8 cellular contexts compared by ENCODE assay signal in genomic region chr4:82431026-82431745, GRCh38. TPM values are rescaled to one million over a fixed set of nuclear protein-coding genes. Genes with fewer than 3 reads are reported as not detected.
DNase-seq lines count a peak whose midpoint lies in the region; ATAC-seq, FAIRE-seq and TF ChIP-seq lines count a peak whose summit lies in the region.

No MANE protein-coding gene starts in this region.

- peak; percentile 62 for DNase-seq in COR-L47 (lab: John Stamatoyannopoulos, UW)
- no peak for DNase-seq in HCT116 (ENCODE audit: low read depth, low spot score)
- DNase-seq in SW480 (ENCODE audit: low spot score), result peak; percentile 52
- peak; percentile 26 to 28 for DNase-seq in cardiac fibroblast (ENCODE audit: low read depth in 2 of 2)
- DNase-seq in HepG2 (ENCODE audit: low spot score), result no peak
- DNase-seq in stimulated activated CD8-positive, alpha-beta memory T cell treated with anti-CD3 and anti-CD28 coated beads, Interleukin-4, amount 100 ng/mL, for 48 hours, result peak; percentile 57
- no peak for DNase-seq in NCI-H774 (lab: John Stamatoyannopoulos, UW)

- H3K9me3 ChIP-seq in HCT116 (ENCODE audit: control insufficient read depth in 1 of 2, insufficient read depth in 1 of 2, low read depth in 1 of 2, low read length in 2 of 2) (no peaks in the 10 kb centered on the region), HepG2 (ENCODE audit: low read length) (no peaks in the 10 kb centered on the region)

- TF ChIP-seq RAD21 in HCT116 (IDR thresholded peaks at IDR 0.05; ENCODE audit: low read depth) (no peak), HepG2 (CRISPR knock-in tag; IDR thresholded peaks at IDR 0.05) (no peak)

- POLR2A ChIA-PET in HCT116 (lab: Charles Lee), result no interaction called here
- POLR2A ChIA-PET in HepG2 (lab: Yijun Ruan, JAX), result interaction anchor here (0.6 kb wide), 2 partner anchors 40 to 1100 kb away, joined by 3 read pairs; no protein-coding TSS in a partner anchor

- ATAC-seq in HCT116, result peak; percentile 4
- ATAC-seq in HepG2, result peak; percentile 1; the same call in 2 of the 3 replicates
- ATAC-seq in HG03378 (IDR thresholded peaks at IDR 0.05; ENCODE audit: unreplicated experiment), result no peak

- CTCF ChIA-PET in HCT116 (lab: Charles Lee), result no interaction called here
- CTCF ChIA-PET in HepG2 (lab: Yijun Ruan, JAX; ENCODE audit: low intra/inter-chr PET ratio, low total read pairs), result no interaction called here

- H3K27ac ChIP-seq in HCT116 (ENCODE audit: low read depth, low read length) (peak overlapping the region; percentile 93), HepG2 (ENCODE audit: extremely low read length, insufficient read depth, low read length) (peak overlapping the region; percentile 100)

- TF ChIP-seq CTCF in HCT116 (IDR thresholded peaks at IDR 0.05 in 2 of 3, conservative IDR thresholded peaks at IDR 0.05 in 1 of 3; ENCODE audit: borderline replicate concordance in 1 of 3, insufficient read depth in 1 of 3, low read depth in 2 of 3, low read length in 2 of 3) (no peak), cardiac fibroblast (IDR thresholded peaks at IDR 0.05; ENCODE audit: low read depth, low read length) (no peak), HepG2 (CRISPR knock-in tag; IDR thresholded peaks at IDR 0.05) (no peak)

- H3K9ac ChIP-seq in HCT116 (ENCODE audit: low read length) (peak overlapping the region; percentile 98), HepG2 (ENCODE audit: insufficient read depth, low read depth, low read length) (peak overlapping the region; percentile 99)

- no peaks in the 10 kb centered on the region for H3K9me2 ChIP-seq in HCT116 (ENCODE audit: insufficient read depth)

- in situ Hi-C loops in HepG2 (cut with HindIII; ENCODE audit: extremely low pct_ligation_motif_present, low pct_unique_long_range_greater_than_20kb), result no loop called here

- intact Hi-C loops in HCT116 (cut with micrococcal nuclease) (no loop called here), HepG2 (cut with micrococcal nuclease; ENCODE audit: unreplicated experiment) (loop anchor here (10.0 kb wide), 1 partner anchor 146 kb away; no protein-coding TSS in a partner anchor)

- BruUV-seq in HCT116 (replicated peaks; lab: Mats Ljungman, UMichigan) (TSS peak; percentile 60), HepG2 (replicated peaks; lab: Mats Ljungman, UMichigan) (TSS peak; percentile 63)

- WGBS in HepG2 (ENCODE audit: low lambda C conversion rate), result 1% methylated on average over 30 of the region's 31 CpGs

- no peak for FAIRE-seq in HepG2 (lab: Jason Lieb, UNC)

- H2AFZ ChIP-seq in HCT116 (ENCODE audit: low read depth, low read length, poor library complexity, severe bottlenecking), result no peak overlapping the region
- H2AFZ ChIP-seq in HepG2 (ENCODE audit: low read length), result no peak overlapping the region

- TF ChIP-seq POLR2A in HCT116 (IDR thresholded peaks at IDR 0.05; ENCODE audit: borderline replicate concordance, extremely low read depth, insufficient read depth, insufficient read length), result no peak
- TF ChIP-seq POLR2A in HepG2 (IDR thresholded peaks at IDR 0.05; ENCODE audit: insufficient read depth in 1 of 2, low read depth in 2 of 2, low read length in 2 of 2), result no peak

- peaks cover 39% of the 10 kb centered on the region for H4K20me1 ChIP-seq in HCT116 (ENCODE audit: insufficient read depth)
- H4K20me1 ChIP-seq in HepG2 (ENCODE audit: insufficient read depth, low read length), result peaks cover 36% of the 10 kb centered on the region

- H3K79me2 ChIP-seq in HCT116 (ENCODE audit: insufficient read depth, low read length) (peaks cover 91% of the 10 kb centered on the region), HepG2 (ENCODE audit: insufficient read depth, low read length) (peaks cover 86% of the 10 kb centered on the region)

- TF ChIP-seq EP300 in HepG2 (IDR thresholded peaks at IDR 0.05; ENCODE audit: low read depth in 2 of 2, low read length in 2 of 2), result no peak
- TF ChIP-seq EP300 in HepG2 (CRISPR knock-in tag; IDR thresholded peaks at IDR 0.05; ENCODE audit: borderline replicate concordance), result no peak

- H3K4me1 ChIP-seq in HCT116 (ENCODE audit: control insufficient read depth in 1 of 2, insufficient read depth in 2 of 2, low read length in 2 of 2), result peaks cover 10 to 31% of the 10 kb centered on the region in 2 experiments; a peak in 3 of 4 replicates
- H3K4me1 ChIP-seq in HepG2 (ENCODE audit: insufficient read depth, low read length), result peaks cover 59% of the 10 kb centered on the region

- H3K27me3 ChIP-seq in HCT116 (ENCODE audit: insufficient read depth, low read length) (no peaks in the 10 kb centered on the region), HepG2 (ENCODE audit: control insufficient read depth in 1 of 2, insufficient read depth in 2 of 2, low read length in 2 of 2) (no peaks in the 10 kb centered on the region; a peak in 1 of 5 replicates)

- H3K36me3 ChIP-seq in HCT116 (ENCODE audit: control insufficient read depth in 1 of 2, insufficient read depth in 2 of 2, low read length in 2 of 2), result peaks cover 23 to 32% of the 10 kb centered on the region in 2 experiments
- H3K36me3 ChIP-seq in HepG2 (replicated peaks in 1 of 2; ENCODE audit: control insufficient read depth in 1 of 2, insufficient read depth in 2 of 2, low read length in 2 of 2), result peaks cover 0 to 19% of the 10 kb centered on the region in 2 experiments; a peak in 4 of 5 replicates

- H3K4me3 ChIP-seq in HCT116 (replicated peaks in 1 of 2; ENCODE audit: low read depth in 1 of 2, low read length in 2 of 2) (peak overlapping the region; percentile 95 to 98), cardiac fibroblast (replicated peaks in 1 of 2; ENCODE audit: low read depth in 2 of 2, low read length in 2 of 2) (peak overlapping the region; percentile 94 to 95), HepG2 (replicated peaks in 1 of 3; ENCODE audit: insufficient read depth in 1 of 3, low read depth in 2 of 3, low read length in 3 of 3) (peak overlapping the region; percentile 74 to 79 (median 76))

- H3K4me2 ChIP-seq in HCT116 (ENCODE audit: low read length), result peak overlapping the region; percentile 83
- peak overlapping the region; percentile 94 for H3K4me2 ChIP-seq in HepG2 (ENCODE audit: low read depth, low read length)

- RAD21 ChIA-PET in HCT116 (lab: Charles Lee; ENCODE audit: low non-redundant PET in 1 of 2, low total read pairs in 2 of 2, uncharacterized antibody in 2 of 2, unreplicated experiment in 2 of 2), result interaction anchor here in 1 of 2 experiments (0.6 kb wide), 1 partner anchor 12 kb away, joined by 3 read pairs; no protein-coding TSS in a partner anchor

RNA-seq across cellular contexts. Expression of gene ENOPH1, which starts 0.8 kb away (rescaled TPM):
- total RNA-seq in HCT116 (2021; ENCODE audit: unreplicated experiment) (53.4 TPM), HepG2 (2016; rRNA removed; fragmentation: Illumina TruSeq; extraction: Trizol) (64.3 and 80.0 TPM in 2 replicates)
- 37.1 and 43.2 TPM in 2 replicates for polyA plus RNA-seq in HCT116 (2012)
- total RNA-seq in HepG2 (2016; cell fraction: cytosol; rRNA removed; fragmentation: Illumina TruSeq; extraction: Trizol; ENCODE audit: low read depth), result 8.7 and 10.0 TPM in 2 replicates
- 60.9 and 87.4 TPM in 2 replicates for total RNA-seq in HepG2 (2016; cell fraction: insoluble cytoplasmic fraction; rRNA removed; fragmentation: Illumina TruSeq; extraction: Trizol)
- total RNA-seq in HepG2 (2016; cell fraction: membrane; rRNA removed; fragmentation: Illumina TruSeq; extraction: Trizol), result 29.1 and 30.2 TPM in 2 replicates
- total RNA-seq in HepG2 (2016; cell fraction: nucleus; rRNA removed; fragmentation: Illumina TruSeq; extraction: Trizol), result 33.0 and 36.6 TPM in 2 replicates
- polyA plus RNA-seq in HepG2 (2011; rRNA removed), result 14.2 and 15.5 TPM in 2 replicates
- polyA plus RNA-seq in HepG2 (2011; cell fraction: cytosol; rRNA removed), result 11.8 and 14.5 TPM in 2 replicates
- polyA plus RNA-seq in HepG2 (2011; cell fraction: nucleus; rRNA removed), result 5.0 and 6.3 TPM in 2 replicates
- 32.4 and 38.2 TPM in 2 replicates for polyA plus RNA-seq in HepG2 (2012)
- 8.3 and 10.4 TPM in 2 replicates for polyA plus RNA-seq in HepG2 (2016; cell fraction: cytosol; fragmentation: Illumina TruSeq; extraction: Trizol; ENCODE audit: low read depth)
- 106 and 112 TPM in 2 replicates for polyA plus RNA-seq in HepG2 (2016; cell fraction: insoluble cytoplasmic fraction; fragmentation: Illumina TruSeq; extraction: Trizol; ENCODE audit: low read depth)
- 27.5 and 27.7 TPM in 2 replicates for polyA plus RNA-seq in HepG2 (2016; cell fraction: membrane; fragmentation: Illumina TruSeq; extraction: Trizol; ENCODE audit: low read depth)
- polyA plus RNA-seq in HepG2 (2016; cell fraction: nucleus; fragmentation: Illumina TruSeq; extraction: Trizol; ENCODE audit: insufficient read depth, low read depth), result 48.1 and 48.2 TPM in 2 replicates
- 5.7 and 11.9 TPM in 2 replicates for polyA minus RNA-seq in HepG2 (2011; rRNA and poly(A)+ RNA removed; ENCODE audit: low replicate concordance)
- 8.7 and 9.1 TPM in 2 replicates for polyA minus RNA-seq in HepG2 (2011; cell fraction: cytosol; rRNA and poly(A)+ RNA removed)
- 11.1 and 11.8 TPM in 2 replicates for polyA minus RNA-seq in HepG2 (2011; cell fraction: nucleus; rRNA and poly(A)+ RNA removed)

RNA-seq across cellular contexts. Expression of gene HNRNPDL, which starts 0.9 kb away (rescaled TPM):
- total RNA-seq in HCT116 (2021; ENCODE audit: unreplicated experiment) (206 TPM), HepG2 (2016; rRNA removed; fragmentation: Illumina TruSeq; extraction: Trizol) (414 and 452 TPM in 2 replicates)
- polyA plus RNA-seq in HCT116 (2012), result 132 and 162 TPM in 2 replicates
- total RNA-seq in HepG2 (2016; cell fraction: cytosol; rRNA removed; fragmentation: Illumina TruSeq; extraction: Trizol; ENCODE audit: low read depth), result 143 and 144 TPM in 2 replicates
- 427 and 432 TPM in 2 replicates for total RNA-seq in HepG2 (2016; cell fraction: insoluble cytoplasmic fraction; rRNA removed; fragmentation: Illumina TruSeq; extraction: Trizol)
- 232 and 236 TPM in 2 replicates for total RNA-seq in HepG2 (2016; cell fraction: membrane; rRNA removed; fragmentation: Illumina TruSeq; extraction: Trizol)
- 243 and 271 TPM in 2 replicates for total RNA-seq in HepG2 (2016; cell fraction: nucleus; rRNA removed; fragmentation: Illumina TruSeq; extraction: Trizol)
- polyA plus RNA-seq in HepG2 (2011; rRNA removed), result 139 and 167 TPM in 2 replicates
- 73.1 and 91.3 TPM in 2 replicates for polyA plus RNA-seq in HepG2 (2011; cell fraction: cytosol; rRNA removed)
- 345 and 410 TPM in 2 replicates for polyA plus RNA-seq in HepG2 (2011; cell fraction: nucleus; rRNA removed)
- 216 and 256 TPM in 2 replicates for polyA plus RNA-seq in HepG2 (2012)
- 139 and 159 TPM in 2 replicates for polyA plus RNA-seq in HepG2 (2016; cell fraction: cytosol; fragmentation: Illumina TruSeq; extraction: Trizol; ENCODE audit: low read depth)
- 561 and 571 TPM in 2 replicates for polyA plus RNA-seq in HepG2 (2016; cell fraction: insoluble cytoplasmic fraction; fragmentation: Illumina TruSeq; extraction: Trizol; ENCODE audit: low read depth)
- 206 and 210 TPM in 2 replicates for polyA plus RNA-seq in HepG2 (2016; cell fraction: membrane; fragmentation: Illumina TruSeq; extraction: Trizol; ENCODE audit: low read depth)
- polyA plus RNA-seq in HepG2 (2016; cell fraction: nucleus; fragmentation: Illumina TruSeq; extraction: Trizol; ENCODE audit: insufficient read depth, low read depth), result 560 and 581 TPM in 2 replicates
- 13.6 and 13.9 TPM in 2 replicates for polyA minus RNA-seq in HepG2 (2011; rRNA and poly(A)+ RNA removed; ENCODE audit: low replicate concordance)
- polyA minus RNA-seq in HepG2 (2011; cell fraction: cytosol; rRNA and poly(A)+ RNA removed), result 39.4 and 44.4 TPM in 2 replicates
- polyA minus RNA-seq in HepG2 (2011; cell fraction: nucleus; rRNA and poly(A)+ RNA removed), result 222 and 229 TPM in 2 replicates

RNA-seq across cellular contexts. Expression of gene HNRNPD, which starts 57.4 kb away (rescaled TPM):
- 357 TPM for total RNA-seq in HCT116 (2021; ENCODE audit: unreplicated experiment)
- polyA plus RNA-seq in HCT116 (2012), result 258 and 261 TPM in 2 replicates
- total RNA-seq in HepG2 (2016; rRNA removed; fragmentation: Illumina TruSeq; extraction: Trizol), result 64.0 and 156 TPM in 2 replicates
- 12.3 and 15.1 TPM in 2 replicates for total RNA-seq in HepG2 (2016; cell fraction: cytosol; rRNA removed; fragmentation: Illumina TruSeq; extraction: Trizol; ENCODE audit: low read depth)
- 61.5 and 145 TPM in 2 replicates for total RNA-seq in HepG2 (2016; cell fraction: insoluble cytoplasmic fraction; rRNA removed; fragmentation: Illumina TruSeq; extraction: Trizol)
- 46.1 and 47.0 TPM in 2 replicates for total RNA-seq in HepG2 (2016; cell fraction: membrane; rRNA removed; fragmentation: Illumina TruSeq; extraction: Trizol)
- total RNA-seq in HepG2 (2016; cell fraction: nucleus; rRNA removed; fragmentation: Illumina TruSeq; extraction: Trizol), result 110 and 134 TPM in 2 replicates
- polyA plus RNA-seq in HepG2 (2011; rRNA removed), result 54.1 and 69.7 TPM in 2 replicates
- polyA plus RNA-seq in HepG2 (2011; cell fraction: cytosol; rRNA removed), result 21.8 and 23.3 TPM in 2 replicates
- polyA plus RNA-seq in HepG2 (2011; cell fraction: nucleus; rRNA removed), result 176 and 244 TPM in 2 replicates
- polyA plus RNA-seq in HepG2 (2012), result 157 and 239 TPM in 2 replicates
- polyA plus RNA-seq in HepG2 (2016; cell fraction: cytosol; fragmentation: Illumina TruSeq; extraction: Trizol; ENCODE audit: low read depth), result 53.9 and 55.1 TPM in 2 replicates
- polyA plus RNA-seq in HepG2 (2016; cell fraction: insoluble cytoplasmic fraction; fragmentation: Illumina TruSeq; extraction: Trizol; ENCODE audit: low read depth), result 522 and 595 TPM in 2 replicates
- 102 and 109 TPM in 2 replicates for polyA plus RNA-seq in HepG2 (2016; cell fraction: membrane; fragmentation: Illumina TruSeq; extraction: Trizol; ENCODE audit: low read depth)
- 411 and 423 TPM in 2 replicates for polyA plus RNA-seq in HepG2 (2016; cell fraction: nucleus; fragmentation: Illumina TruSeq; extraction: Trizol; ENCODE audit: insufficient read depth, low read depth)
- polyA minus RNA-seq in HepG2 (2011; rRNA and poly(A)+ RNA removed; ENCODE audit: low replicate concordance), result 13.6 and 19.8 TPM in 2 replicates
- 28.6 and 36.3 TPM in 2 replicates for polyA minus RNA-seq in HepG2 (2011; cell fraction: cytosol; rRNA and poly(A)+ RNA removed)
- polyA minus RNA-seq in HepG2 (2011; cell fraction: nucleus; rRNA and poly(A)+ RNA removed), result 93.0 and 117 TPM in 2 replicates

Comparison
In these comparisons a context has a peak if more than half of its experiments do, and no peak if none do; other contexts are left out.
1. DNase-seq: peak in COR-L47 (single experiment), SW480 (single experiment), cardiac fibroblast (2 of 2) and stimulated activated CD8-positive, alpha-beta memory T cell treated with anti-CD3 and anti-CD28 coated beads, Interleukin-4, amount 100 ng/mL, for 48 hours (single experiment); none in HCT116 (single experiment), HepG2 (single experiment) and NCI-H774 (single experiment).
2. Peak in every context shown above with its lines, with median percentiles within 50 percentile points of each other: H3K4me3 ChIP-seq.